ENCODE assay signal across 27 cellular contexts in the genomic region with DNA sequence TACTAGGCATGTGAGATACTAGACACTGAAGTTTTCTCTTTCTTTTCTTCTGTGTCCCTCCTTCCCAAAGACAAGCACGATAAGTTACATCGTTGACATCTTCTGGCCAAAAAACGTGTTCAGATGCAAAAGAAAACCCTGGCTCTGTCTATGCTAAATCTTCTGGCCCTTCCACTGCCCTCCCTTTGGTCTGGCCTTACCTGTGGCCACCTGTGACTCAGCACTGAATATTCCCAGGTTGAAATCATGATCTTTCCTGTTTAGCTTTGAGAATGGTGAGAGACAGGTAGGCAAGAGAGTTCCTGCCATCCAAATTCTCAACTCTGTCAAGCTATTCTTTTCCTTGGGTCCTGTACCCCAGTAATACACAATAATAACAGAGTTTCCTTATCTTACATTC. TPM values are rescaled to one million over a fixed set of nuclear protein-coding genes. Genes with fewer than 3 reads are reported as not detected.
"Had no signal": no experiment of that assay in that cellular context is flagged by ENCODE, and none has a peak within 500 bp of the region (broad histone marks: within the 10 kb centered on the region; RNA-seq: fewer than 3 reads in every experiment).

No MANE protein-coding gene starts in this region.

- DNase-seq: activated CD4-positive, alpha-beta memory T cell treated with anti-CD3 and anti-CD28 coated beads, Interleukin-2, amount 10 ng/mL, durations not matched to agents 7 days and 5 days; activated CD4-positive, alpha-beta T cell treated with anti-CD3 and anti-CD28 coated beads for 1 hour; activated CD4-positive, alpha-beta T cell treated with anti-CD3 and anti-CD28 coated beads for 4 hours; activated CD4-positive, alpha-beta T cell treated with anti-CD3 and anti-CD28 coated beads, Interleukin-2, amount 10 ng/mL, durations not matched to agents 7 days and 5 days; activated CD4-positive, alpha-beta T cell treated with anti-CD3 and anti-CD28 coated beads, Interleukin-2, amount 50 U/mL, for 4 hours; activated CD8-positive, alpha-beta memory T cell treated with anti-CD3 and anti-CD28 coated beads, Interleukin-2, amount 50 U/mL, for 48 hours; activated gamma-delta T cell; activated naive CD4-positive, alpha-beta T cell; activated naive CD4-positive, alpha-beta T cell treated with anti-CD3 and anti-CD28 coated beads, Interleukin-2, amount 10 ng/mL, durations not matched to agents 7 days and 5 days; activated naive CD8-positive, alpha-beta T cell treated with anti-CD3 and anti-CD28 coated beads, Interleukin-2, amount 10 ng/mL, durations not matched to agents 7 days and 5 days; activated T-cell treated with anti-CD3 and anti-CD28 coated beads for 4 hours; activated T-cell treated with anti-CD3 and anti-CD28 coated beads, Interleukin-2, amount 50 U/mL, for 24 hours; activated T-cell treated with anti-CD3 and anti-CD28 coated beads, Interleukin-2, amount 50 U/mL, for 72 hours; brain microvascular endothelial cell; central memory CD4-positive, alpha-beta T cell; cerebellar nuclear complex; colonic mucosa; effector CD8-positive, alpha-beta T cell; foreskin fibroblast; head of caudate nucleus; T-helper 2 cell had no signal

- H3K4me3 ChIP-seq: ascending aorta, cardiac muscle cell, colonic mucosa had no signal

- H3K4me3 Mint-ChIP-seq: activated CD4-positive, alpha-beta memory T cell treated with anti-CD3 and anti-CD28 coated beads, Interleukin-2, amount 10 ng/mL, durations not matched to agents 7 days and 5 days; activated CD4-positive, alpha-beta T cell treated with anti-CD3 and anti-CD28 coated beads, Interleukin-2, amount 10 ng/mL, durations not matched to agents 7 days and 5 days; activated naive CD4-positive, alpha-beta T cell treated with anti-CD3 and anti-CD28 coated beads, Interleukin-2, amount 10 ng/mL, durations not matched to agents 7 days and 5 days; activated naive CD8-positive, alpha-beta T cell treated with anti-CD3 and anti-CD28 coated beads, Interleukin-2, amount 10 ng/mL, durations not matched to agents 7 days and 5 days; activated T-cell treated with anti-CD3 and anti-CD28 coated beads, Interleukin-2, amount 50 U/mL, for 24 hours; activated T-cell treated with anti-CD3 and anti-CD28 coated beads, Interleukin-2, amount 50 U/mL, for 72 hours; WTC11 had no signal

- H3K27ac Mint-ChIP-seq: activated CD4-positive, alpha-beta memory T cell treated with anti-CD3 and anti-CD28 coated beads, Interleukin-2, amount 10 ng/mL, durations not matched to agents 7 days and 5 days; activated CD4-positive, alpha-beta T cell treated with anti-CD3 and anti-CD28 coated beads, Interleukin-2, amount 10 ng/mL, durations not matched to agents 7 days and 5 days; activated naive CD4-positive, alpha-beta T cell treated with anti-CD3 and anti-CD28 coated beads, Interleukin-2, amount 10 ng/mL, durations not matched to agents 7 days and 5 days; activated naive CD8-positive, alpha-beta T cell treated with anti-CD3 and anti-CD28 coated beads, Interleukin-2, amount 10 ng/mL, durations not matched to agents 7 days and 5 days; activated T-cell treated with anti-CD3 and anti-CD28 coated beads, Interleukin-2, amount 50 U/mL, for 24 hours; WTC11 had no signal

- ATAC-seq: activated naive CD4-positive, alpha-beta T cell treated with anti-CD3 and anti-CD28 coated beads, Interleukin-2, amount 50 U/mL, for 72 hours; activated T-cell treated with anti-CD3 and anti-CD28 coated beads, Interleukin-2, amount 50 U/mL, for 72 hours; esophagus mucosa; WTC11 had no signal

- H3K4me1 ChIP-seq: ascending aorta, colonic mucosa had no signal

- H3K36me3 Mint-ChIP-seq: activated naive CD4-positive, alpha-beta T cell treated with anti-CD3 and anti-CD28 coated beads, Interleukin-2, amount 10 ng/mL, durations not matched to agents 7 days and 5 days; activated naive CD4-positive, alpha-beta T cell treated with anti-CD3 and anti-CD28 coated beads, Interleukin-2, amount 50 U/mL, for 72 hours; activated naive CD8-positive, alpha-beta T cell treated with anti-CD3 and anti-CD28 coated beads, Interleukin-2, amount 10 ng/mL, durations not matched to agents 7 days and 5 days; WTC11 had no signal

- H3K27me3 ChIP-seq: ascending aorta, brain microvascular endothelial cell, cardiac muscle cell, colonic mucosa had no signal

- H3K36me3 ChIP-seq: ascending aorta, brain microvascular endothelial cell, cardiac muscle cell, colonic mucosa had no signal

- H3K27me3 Mint-ChIP-seq: activated CD4-positive, alpha-beta memory T cell treated with anti-CD3 and anti-CD28 coated beads, Interleukin-2, amount 10 ng/mL, durations not matched to agents 7 days and 5 days; activated CD4-positive, alpha-beta T cell treated with anti-CD3 and anti-CD28 coated beads, Interleukin-2, amount 10 ng/mL, durations not matched to agents 7 days and 5 days; activated naive CD4-positive, alpha-beta T cell treated with anti-CD3 and anti-CD28 coated beads, Interleukin-2, amount 10 ng/mL, durations not matched to agents 7 days and 5 days; activated naive CD8-positive, alpha-beta T cell treated with anti-CD3 and anti-CD28 coated beads, Interleukin-2, amount 10 ng/mL, durations not matched to agents 7 days and 5 days had no signal

- H3K9me3 ChIP-seq: ascending aorta, colonic mucosa had no signal

- H3K27ac ChIP-seq: ascending aorta, brain microvascular endothelial cell, cardiac muscle cell, colonic mucosa, VCaP had no signal

- H3K9me3 Mint-ChIP-seq: activated CD4-positive, alpha-beta memory T cell treated with anti-CD3 and anti-CD28 coated beads, Interleukin-2, amount 10 ng/mL, durations not matched to agents 7 days and 5 days; activated CD4-positive, alpha-beta T cell treated with anti-CD3 and anti-CD28 coated beads, Interleukin-2, amount 10 ng/mL, durations not matched to agents 7 days and 5 days; activated naive CD4-positive, alpha-beta T cell treated with anti-CD3 and anti-CD28 coated beads, Interleukin-2, amount 10 ng/mL, durations not matched to agents 7 days and 5 days; activated naive CD4-positive, alpha-beta T cell treated with anti-CD3 and anti-CD28 coated beads, Interleukin-2, amount 50 U/mL, for 72 hours; activated naive CD8-positive, alpha-beta T cell treated with anti-CD3 and anti-CD28 coated beads, Interleukin-2, amount 10 ng/mL, durations not matched to agents 7 days and 5 days; activated T-cell treated with anti-CD3 and anti-CD28 coated beads, Interleukin-2, amount 50 U/mL, for 24 hours; activated T-cell treated with anti-CD3 and anti-CD28 coated beads, Interleukin-2, amount 50 U/mL, for 72 hours; WTC11 had no signal

- H3K4me1 Mint-ChIP-seq: activated naive CD4-positive, alpha-beta T cell treated with anti-CD3 and anti-CD28 coated beads, Interleukin-2, amount 10 ng/mL, durations not matched to agents 7 days and 5 days; activated naive CD8-positive, alpha-beta T cell treated with anti-CD3 and anti-CD28 coated beads, Interleukin-2, amount 10 ng/mL, durations not matched to agents 7 days and 5 days; WTC11 had no signal

RNA-seq across cellular contexts. Expression of a gene that starts 55.4 kb away (rescaled TPM):
- total RNA-seq: ascending aorta had no signal
